In the genomic region with DNA sequence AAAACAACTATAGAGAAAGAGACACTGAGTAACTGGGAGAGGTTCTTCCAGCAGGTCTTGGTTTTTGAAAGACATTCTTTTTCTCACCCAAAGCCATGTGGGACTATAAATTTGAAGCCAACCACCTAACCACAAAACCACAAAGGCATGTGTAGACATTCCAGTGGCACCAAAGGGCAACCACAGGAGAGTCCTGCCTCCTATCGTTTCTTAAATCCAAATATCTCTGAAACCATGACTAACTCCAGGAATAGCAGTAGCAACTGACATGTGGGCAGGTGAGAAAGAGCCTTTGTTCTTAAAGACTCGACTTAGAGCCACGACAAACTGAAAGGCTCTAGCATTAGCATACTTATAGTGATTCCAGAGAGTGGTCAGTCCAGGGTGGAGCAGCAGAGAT, we compare ENCODE assay signal across 11 cellular contexts. TPM values are rescaled to one million over a fixed set of nuclear protein-coding genes. Genes with fewer than 3 reads are reported as not detected.
DNase-seq lines count a peak whose midpoint lies in the region; ATAC-seq and TF ChIP-seq lines count a peak whose summit lies in the region.
"Had no signal": no experiment of that assay in that cellular context is flagged by ENCODE, and none has a peak within 500 bp of the region (broad histone marks: within the 10 kb centered on the region; RNA-seq: fewer than 3 reads in every experiment).

No MANE protein-coding gene starts in this region.

- DNase-seq in DND-41, result peak; percentile 29
- DNase-seq in SK-N-SH, result no peak
- peak; percentile 27 for DNase-seq in foreskin melanocyte
- DNase-seq in NCI-H146 (lab: John Stamatoyannopoulos, UW), result no peak
- no peak for DNase-seq in dermis blood vessel endothelial cell
- no peak for DNase-seq in midbrain (lab: John Stamatoyannopoulos, UW)
- DNase-seq: left ventricle myocardium superior, transverse colon had no signal

- POLR2A ChIA-PET in SK-N-SH (lab: Yijun Ruan, JAX), result no interaction called here

- H2AFZ ChIP-seq in DND-41 (ENCODE audit: low read depth, low read length) (no peak overlapping the region), SK-N-SH (ENCODE audit: low read depth) (no peak overlapping the region)

- H4K20me1 ChIP-seq in DND-41 (ENCODE audit: insufficient read depth, low read length) (no peaks in the 10 kb centered on the region), SK-N-SH (ENCODE audit: insufficient read depth) (no peaks in the 10 kb centered on the region)

- TF ChIP-seq CTCF in DND-41 (IDR thresholded peaks at IDR 0.05; ENCODE audit: borderline replicate concordance, extremely low read depth, low read length, poor library complexity, severe bottlenecking), result no peak
- TF ChIP-seq CTCF in SK-N-SH (IDR thresholded peaks at IDR 0.05), result no peak

- no peaks in the 10 kb centered on the region for H3K36me3 ChIP-seq in DND-41 (ENCODE audit: insufficient read depth, low read length)
- no peaks in the 10 kb centered on the region for H3K36me3 ChIP-seq in SK-N-SH (replicated peaks in 1 of 2; ENCODE audit: control insufficient read depth in 1 of 2, insufficient read depth in 2 of 2, low read length in 1 of 2)
- H3K36me3 ChIP-seq: transverse colon had no signal

- H3K4me2 ChIP-seq in DND-41 (ENCODE audit: insufficient read depth, low read length) (no peak overlapping the region), SK-N-SH (no peak overlapping the region)

- H3K9me2 ChIP-seq in SK-N-SH, result no peaks in the 10 kb centered on the region

- H3K9ac ChIP-seq in DND-41 (ENCODE audit: low read depth, low read length), result no peak overlapping the region
- no peak overlapping the region for H3K9ac ChIP-seq in SK-N-SH

- H3K79me2 ChIP-seq in DND-41 (ENCODE audit: insufficient read depth, low read length) (no peaks in the 10 kb centered on the region), SK-N-SH (ENCODE audit: insufficient read depth) (no peaks in the 10 kb centered on the region)

- TF ChIP-seq EP300 in SK-N-SH (IDR thresholded peaks at IDR 0.05; ENCODE audit: borderline replicate concordance in 1 of 2, low read depth in 1 of 2, low read length in 1 of 2), result no peak

- H3K9me3 ChIP-seq in DND-41 (ENCODE audit: insufficient read depth, low read length, severe bottlenecking) (no peaks in the 10 kb centered on the region), SK-N-SH (no peaks in the 10 kb centered on the region)
- H3K9me3 ChIP-seq: transverse colon had no signal

- ATAC-seq in DND-41 (ENCODE audit: insufficient read depth, low read depth), result peak; percentile 79
- peak; percentile 53 for ATAC-seq in HG02852 (IDR thresholded peaks at IDR 0.05; ENCODE audit: unreplicated experiment)
- no peak for ATAC-seq in HG03045 (IDR thresholded peaks at IDR 0.05; ENCODE audit: unreplicated experiment)
- ATAC-seq: left ventricle myocardium superior had no signal

- no peak overlapping the region for H3K4me3 ChIP-seq in DND-41 (ENCODE audit: low read depth in 1 of 2, low read length in 2 of 2)
- H3K4me3 ChIP-seq in SK-N-SH (ENCODE audit: low read depth in 2 of 2, low read length in 1 of 2), result no peak overlapping the region
- H3K4me3 ChIP-seq: skin epidermis, transverse colon had no signal

- H3K27ac ChIP-seq in DND-41 (ENCODE audit: low read length), result no peak overlapping the region
- H3K27ac ChIP-seq in SK-N-SH (ENCODE audit: low read depth in 2 of 2, low read length in 1 of 2), result no peak overlapping the region
- H3K27ac ChIP-seq: skin epidermis, transverse colon had no signal

- TF ChIP-seq RAD21 in SK-N-SH (IDR thresholded peaks at IDR 0.05; ENCODE audit: low read length), result no peak

- H3K27me3 ChIP-seq in DND-41 (ENCODE audit: insufficient read depth, low read length, poor library complexity) (peaks cover 5% of the 10 kb centered on the region), SK-N-SH (ENCODE audit: insufficient read depth) (peaks cover 5% of the 10 kb centered on the region; the same call in 1 of the 2 replicates)
- H3K27me3 ChIP-seq: transverse colon had no signal

- H3K4me1 ChIP-seq in DND-41 (ENCODE audit: insufficient read depth, low read length) (peaks cover 9% of the 10 kb centered on the region), SK-N-SH (ENCODE audit: control insufficient read depth in 1 of 2, insufficient read depth in 2 of 2, low read depth in 1 of 2, low read length in 1 of 2) (no peaks in the 10 kb centered on the region)

- H3F3A ChIP-seq in SK-N-SH (replicated peaks; ENCODE audit: insufficient read depth), result no peaks in the 10 kb centered on the region

- CTCF ChIA-PET in SK-N-SH (lab: Yijun Ruan, JAX), result interaction anchor here (4.6 to 9.4 kb wide), 2 partner anchors 56 to 91 kb away, joined by 50 to 321 read pairs; no protein-coding TSS in a partner anchor

- WGBS in SK-N-SH (ENCODE audit: low lambda C conversion rate), result 5% methylated on average over 3 of the region's 3 CpGs

TF ChIP-seq in SK-N-SH, 30 proteins besides CTCF, POLR2A, EP300 and RAD21 (continues in another document):
- TF ChIP-seq TAF1 (IDR thresholded peaks at IDR 0.05; ENCODE audit: borderline replicate concordance, low read depth, low read length) (no peak), SIN3A (IDR thresholded peaks at IDR 0.05; ENCODE audit: borderline replicate concordance, low read depth, low read length) (no peak), GATA2 (CRISPR knock-in tag; IDR thresholded peaks at IDR 0.05) (no peak), FOXJ3 (CRISPR knock-in tag; IDR thresholded peaks at IDR 0.05) (no peak), TCF12 (IDR thresholded peaks at IDR 0.05) (peak; percentile 91), RCOR1 (IDR thresholded peaks at IDR 0.05; ENCODE audit: low read length) (no peak), SMC3 (IDR thresholded peaks at IDR 0.05; ENCODE audit: low read depth, low read length) (no peak), RXRA (IDR thresholded peaks at IDR 0.05; ENCODE audit: borderline replicate concordance, low read depth) (no peak), JUND (IDR thresholded peaks at IDR 0.05) (no peak), FOSL2 (IDR thresholded peaks at IDR 0.05; ENCODE audit: borderline replicate concordance, low read depth) (0 out of 2 replicates have a peak, but pooled peaks have one; percentile 18), FOXM1 (IDR thresholded peaks at IDR 0.05; ENCODE audit: low read depth) (no peak), YY1 (IDR thresholded peaks at IDR 0.05; ENCODE audit: low read depth) (no peak), RFX5 (IDR thresholded peaks at IDR 0.05; ENCODE audit: low read length) (no peak), MEF2A (IDR thresholded peaks at IDR 0.05; ENCODE audit: borderline replicate concordance, low read depth) (no peak), MXI1 (IDR thresholded peaks at IDR 0.05; ENCODE audit: low read depth, low read length) (no peak), EZH2phosphoT487 (IDR thresholded peaks at IDR 0.05; ENCODE audit: borderline replicate concordance, low read depth) (no peak), ELF1 (IDR thresholded peaks at IDR 0.05) (no peak), NRF1 (IDR thresholded peaks at IDR 0.05; ENCODE audit: low read depth, low read length) (no peak), CHD2 (IDR thresholded peaks at IDR 0.05; ENCODE audit: low read length, partially characterized antibody) (no peak), PBX3 (IDR thresholded peaks at IDR 0.05) (peak; percentile 72), NFIC (IDR thresholded peaks at IDR 0.05; ENCODE audit: borderline replicate concordance) (peak; percentile 67), TEAD4 (IDR thresholded peaks at IDR 0.05; ENCODE audit: borderline replicate concordance, insufficient read depth) (peak; percentile 58; the same call in 1 of the 2 replicates)
- TF ChIP-seq, protein P1, sequence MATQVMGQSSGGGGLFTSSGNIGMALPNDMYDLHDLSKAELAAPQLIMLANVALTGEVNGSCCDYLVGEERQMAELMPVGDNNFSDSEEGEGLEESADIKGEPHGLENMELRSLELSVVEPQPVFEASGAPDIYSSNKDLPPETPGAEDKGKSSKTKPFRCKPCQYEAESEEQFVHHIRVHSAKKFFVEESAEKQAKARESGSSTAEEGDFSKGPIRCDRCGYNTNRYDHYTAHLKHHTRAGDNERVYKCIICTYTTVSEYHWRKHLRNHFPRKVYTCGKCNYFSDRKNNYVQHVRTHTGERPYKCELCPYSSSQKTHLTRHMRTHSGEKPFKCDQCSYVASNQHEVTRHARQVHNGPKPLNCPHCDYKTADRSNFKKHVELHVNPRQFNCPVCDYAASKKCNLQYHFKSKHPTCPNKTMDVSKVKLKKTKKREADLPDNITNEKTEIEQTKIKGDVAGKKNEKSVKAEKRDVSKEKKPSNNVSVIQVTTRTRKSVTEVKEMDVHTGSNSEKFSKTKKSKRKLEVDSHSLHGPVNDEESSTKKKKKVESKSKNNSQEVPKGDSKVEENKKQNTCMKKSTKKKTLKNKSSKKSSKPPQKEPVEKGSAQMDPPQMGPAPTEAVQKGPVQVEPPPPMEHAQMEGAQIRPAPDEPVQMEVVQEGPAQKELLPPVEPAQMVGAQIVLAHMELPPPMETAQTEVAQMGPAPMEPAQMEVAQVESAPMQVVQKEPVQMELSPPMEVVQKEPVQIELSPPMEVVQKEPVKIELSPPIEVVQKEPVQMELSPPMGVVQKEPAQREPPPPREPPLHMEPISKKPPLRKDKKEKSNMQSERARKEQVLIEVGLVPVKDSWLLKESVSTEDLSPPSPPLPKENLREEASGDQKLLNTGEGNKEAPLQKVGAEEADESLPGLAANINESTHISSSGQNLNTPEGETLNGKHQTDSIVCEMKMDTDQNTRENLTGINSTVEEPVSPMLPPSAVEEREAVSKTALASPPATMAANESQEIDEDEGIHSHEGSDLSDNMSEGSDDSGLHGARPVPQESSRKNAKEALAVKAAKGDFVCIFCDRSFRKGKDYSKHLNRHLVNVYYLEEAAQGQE (IDR thresholded peaks at IDR 0.05; ENCODE audit: low read depth, low read length), result no peak
- TF ChIP-seq, protein P2, sequence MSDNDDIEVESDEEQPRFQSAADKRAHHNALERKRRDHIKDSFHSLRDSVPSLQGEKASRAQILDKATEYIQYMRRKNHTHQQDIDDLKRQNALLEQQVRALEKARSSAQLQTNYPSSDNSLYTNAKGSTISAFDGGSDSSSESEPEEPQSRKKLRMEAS (IDR thresholded peaks at IDR 0.05; ENCODE audit: low read depth), result peak; percentile 26; the same call in 1 of the 2 replicates

RNA-seq across cellular contexts. Expression of gene COL9A1, which starts 9.3 kb away (rescaled TPM):
- polyA plus RNA-seq in SK-N-SH (2012; rRNA removed), result 0.05 TPM in 1 of 2 replicates, not detected in the other
- polyA plus RNA-seq in SK-N-SH (2012; cell fraction: cytosol; rRNA removed), result 0.05 and 0.07 TPM in 2 replicates
- polyA plus RNA-seq in SK-N-SH (2012; cell fraction: nucleus; rRNA removed), result 0.04 TPM in 1 of 2 replicates, not detected in the other
- total RNA-seq in dermis blood vessel endothelial cell, result not detected in 2 replicates
- total RNA-seq: left ventricle myocardium superior had no signal

Comparison
In these comparisons a context has a peak if more than half of its experiments do, and no peak if none do; other contexts are left out.
1. DNase-seq: peak in DND-41 (single experiment) and foreskin melanocyte (single experiment); none in SK-N-SH (single experiment), NCI-H146 (single experiment), dermis blood vessel endothelial cell (single experiment) and midbrain (single experiment).